14 cellular contexts compared by ENCODE assay signal in genomic region chr9:134656334-134657034, GRCh38. TPM values are rescaled to one million over a fixed set of nuclear protein-coding genes. Genes with fewer than 3 reads are reported as not detected.
DNase-seq lines count a peak whose midpoint lies in the region; TF ChIP-seq lines count a peak whose summit lies in the region.
"Had no signal": no experiment of that assay in that cellular context is flagged by ENCODE, and none has a peak within 500 bp of the region (broad histone marks: within the 10 kb centered on the region; RNA-seq: fewer than 3 reads in every experiment).

No MANE protein-coding gene starts in this region.

- no peak overlapping the region for H2BK15ac ChIP-seq in mesenchymal stem cell (ENCODE audit: low read depth, poor library complexity, severe bottlenecking)

- no peak overlapping the region for H3K14ac ChIP-seq in mesenchymal stem cell (ENCODE audit: low read length in 2 of 2)

- H3K27me3 ChIP-seq in mesenchymal stem cell (ENCODE audit: control insufficient read depth in 1 of 2, insufficient read depth in 1 of 2, low read length in 2 of 2) (no peaks in the 10 kb centered on the region), H7 (ENCODE audit: control insufficient read depth, insufficient read depth, low read length) (no peaks in the 10 kb centered on the region)

- no peak overlapping the region for H4K91ac ChIP-seq in mesenchymal stem cell (ENCODE audit: low read length)

- H3K4ac ChIP-seq in mesenchymal stem cell (ENCODE audit: low read depth in 1 of 2, low read length in 2 of 2): no peak overlapping the region

- no peak overlapping the region for H3K27ac ChIP-seq in VCaP
- H3K27ac ChIP-seq in mesenchymal stem cell (ENCODE audit: low read length, poor library complexity, severe bottlenecking): no peak overlapping the region
- H3K27ac ChIP-seq: 22Rv1 had no signal

- peaks cover 42% of the 10 kb centered on the region for H3K79me1 ChIP-seq in mesenchymal stem cell (replicated peaks; ENCODE audit: low read length, poor library complexity, severe bottlenecking)

- H2AFZ ChIP-seq in mesenchymal stem cell (ENCODE audit: low read depth, low read length): no peak overlapping the region

- intact Hi-C loops in activated CD4-positive, alpha-beta T cell treated with anti-CD3 and anti-CD28 coated beads, Interleukin-2, amount 10 ng/mL, durations not matched to agents 24 days and 14 days (cut with micrococcal nuclease): no loop called here

- no peak overlapping the region for H2AK5ac ChIP-seq in mesenchymal stem cell (ENCODE audit: low read length, severe bottlenecking)

- H3K9me3 ChIP-seq in mesenchymal stem cell (ENCODE audit: control insufficient read depth, low read length): no peaks in the 10 kb centered on the region

- H3K4me2 ChIP-seq in mesenchymal stem cell (ENCODE audit: low read length, poor library complexity, severe bottlenecking): no peak overlapping the region

- H3K27me3 Mint-ChIP-seq in activated CD4-positive, alpha-beta T cell treated with anti-CD3 and anti-CD28 coated beads, Interleukin-2, amount 10 ng/mL, durations not matched to agents 24 days and 14 days: no peaks in the 10 kb centered on the region

- H3K9me3 Mint-ChIP-seq in activated CD4-positive, alpha-beta T cell treated with anti-CD3 and anti-CD28 coated beads, Interleukin-2, amount 10 ng/mL, durations not matched to agents 24 days and 14 days: no peaks in the 10 kb centered on the region
- H3K9me3 Mint-ChIP-seq: nephron had no signal

- WGBS in mesenchymal stem cell: 72% methylated on average over 11 of the region's 12 CpGs

- no peak overlapping the region for H4K8ac ChIP-seq in mesenchymal stem cell (ENCODE audit: low read length)

- H3K9ac ChIP-seq in mesenchymal stem cell (ENCODE audit: low read length): no peak overlapping the region

- H2BK5ac ChIP-seq in mesenchymal stem cell (ENCODE audit: low read depth, low read length, poor library complexity, severe bottlenecking): no peak overlapping the region

- no peaks in the 10 kb centered on the region for H3K4me1 Mint-ChIP-seq in activated CD4-positive, alpha-beta T cell treated with anti-CD3 and anti-CD28 coated beads, Interleukin-2, amount 10 ng/mL, durations not matched to agents 24 days and 14 days

- no peak overlapping the region for H3K23ac ChIP-seq in mesenchymal stem cell (ENCODE audit: low read length in 2 of 2)

- H3K4me3 Mint-ChIP-seq in activated CD4-positive, alpha-beta T cell treated with anti-CD3 and anti-CD28 coated beads, Interleukin-2, amount 10 ng/mL, durations not matched to agents 24 days and 14 days: no peak overlapping the region
- H3K4me3 Mint-ChIP-seq: activated T-cell treated with anti-CD3 and anti-CD28 coated beads, Interleukin-2, amount 50 U/mL, for 4 hours; nephron had no signal

- no peak overlapping the region for H3K4me3 ChIP-seq in mesenchymal stem cell (ENCODE audit: insufficient read depth in 1 of 2, low read depth in 1 of 2, low read length in 2 of 2)
- no peak overlapping the region for H3K4me3 ChIP-seq in H7 (ENCODE audit: insufficient read depth, low read depth, low read length)

- peaks cover 0 to 52% of the 10 kb centered on the region in 2 experiments for H3K36me3 ChIP-seq in mesenchymal stem cell (ENCODE audit: control insufficient read depth in 1 of 2, insufficient read depth in 2 of 2, low read depth in 1 of 2, low read length in 2 of 2)
- H3K36me3 ChIP-seq in H7 (replicated peaks; ENCODE audit: control insufficient read depth, insufficient read depth, low read length): no peaks in the 10 kb centered on the region

- peak; percentile 46 for DNase-seq in DMS 273 (lab: John Stamatoyannopoulos, UW; ENCODE audit: unreplicated experiment)
- DNase-seq in DMS 273 treated with DMSO at 0.1 percent for 48 hours (lab: John Stamatoyannopoulos, UW): no peak
- DNase-seq in HT1080 (ENCODE audit: low read depth): peak; percentile 55
- peak; percentile 48 for DNase-seq in mesenchymal stem cell
- DNase-seq in activated CD4-positive, alpha-beta T cell treated with anti-CD3 and anti-CD28 coated beads, Interleukin-2, amount 10 ng/mL, durations not matched to agents 24 days and 14 days: no peak
- no peak for DNase-seq in activated gamma-delta T cell (lab: John Stamatoyannopoulos, UW)
- no peak for DNase-seq in H7
- DNase-seq: activated T-cell treated with anti-CD3 and anti-CD28 coated beads, Interleukin-2, amount 50 U/mL, for 4 hours; GDM1; NCI-H1105; OCI-M1 had no signal

- H3K18ac ChIP-seq in mesenchymal stem cell (ENCODE audit: low read depth in 1 of 2, low read length in 2 of 2): no peak overlapping the region

- TF ChIP-seq CTCF in VCaP (conservative IDR thresholded peaks at IDR 0.05): peak; percentile 42

- peaks cover 38% of the 10 kb centered on the region for H3K4me1 ChIP-seq in mesenchymal stem cell (ENCODE audit: control insufficient read depth, insufficient read depth, low read depth, low read length)

- H3K36me3 Mint-ChIP-seq in activated CD4-positive, alpha-beta T cell treated with anti-CD3 and anti-CD28 coated beads, Interleukin-2, amount 10 ng/mL, durations not matched to agents 24 days and 14 days (ENCODE audit: low read depth): no peaks in the 10 kb centered on the region

- H2BK120ac ChIP-seq in mesenchymal stem cell (ENCODE audit: low read depth, low read length): no peak overlapping the region

- H2BK12ac ChIP-seq in mesenchymal stem cell (ENCODE audit: low read length in 2 of 2): no peak overlapping the region

- no peak overlapping the region for H3K27ac Mint-ChIP-seq in activated CD4-positive, alpha-beta T cell treated with anti-CD3 and anti-CD28 coated beads, Interleukin-2, amount 10 ng/mL, durations not matched to agents 24 days and 14 days
- H3K27ac Mint-ChIP-seq: nephron had no signal

RNA-seq across cellular contexts. Expression of gene COL5A1, which starts 14.9 kb away (rescaled TPM):
- total RNA-seq in HT1080 (2014; rRNA removed; shearing (Covaris generic)): 5.4 and 6.5 TPM in 2 replicates
- polyA plus RNA-seq in HT1080 (2015; cell fraction: cytosol; rRNA removed): 6.7 and 9.0 TPM in 2 replicates
- polyA plus RNA-seq in HT1080 (2015; cell fraction: nucleus; rRNA removed): 70.0 and 77.9 TPM in 2 replicates
- 754 TPM for polyA plus RNA-seq in mesenchymal stem cell (2013, experiment 1 of 2)
- 709 TPM for polyA plus RNA-seq in mesenchymal stem cell (2013, experiment 2 of 2)
- total RNA-seq in activated CD4-positive, alpha-beta T cell treated with anti-CD3 and anti-CD28 coated beads, Interleukin-2, amount 10 ng/mL, durations not matched to agents 24 days and 14 days: not detected in 2 replicates
- 10.1 and 11.3 TPM in 2 replicates for total RNA-seq in H7 (2014; rRNA removed; shearing (Covaris generic))

Comparison
In these comparisons a context has a peak if more than half of its experiments do, and no peak if none do; other contexts are left out.
1. DNase-seq: peak in DMS 273 (single experiment), HT1080 (single experiment) and mesenchymal stem cell (single experiment); none in DMS 273 treated with DMSO at 0.1 percent for 48 hours (single experiment), activated CD4-positive, alpha-beta T cell treated with anti-CD3 and anti-CD28 coated beads, Interleukin-2, amount 10 ng/mL, durations not matched to agents 24 days and 14 days (single experiment), activated gamma-delta T cell (single experiment) and H7 (single experiment).